In genomic region chr21:46048926-46049889, GRCh38 we compare ENCODE assay signal across 8 cellular contexts. TPM values are rescaled to one million over a fixed set of nuclear protein-coding genes. Genes with fewer than 3 reads are reported as not detected.
DNase-seq lines count a peak whose midpoint lies in the region; ATAC-seq and TF ChIP-seq lines count a peak whose summit lies in the region.
"Had no signal": no experiment of that assay in that cellular context is flagged by ENCODE, and none has a peak within 500 bp of the region (broad histone marks: within the 10 kb centered on the region; RNA-seq: fewer than 3 reads in every experiment).

No MANE protein-coding gene starts in this region.

- TF ChIP-seq CTCF in MCF 10A (IDR thresholded peaks at IDR 0.05; ENCODE audit: unreplicated experiment) (no peak), left lung (IDR thresholded peaks at IDR 0.05) (no peak), transverse colon (IDR thresholded peaks at IDR 0.05) (no peak), chondrocyte (IDR thresholded peaks at IDR 0.05) (no peak)

- DNase-seq in MCF 10A (ENCODE audit: unreplicated experiment) (peak; percentile 97), left lung (peak; percentile 61 to 78), transverse colon (peak; percentile 72), chondrocyte (ENCODE audit: low spot score) (no peak)
- DNase-seq in central memory CD4-positive, alpha-beta T cell, result no peak

- no TSS peak for BruUV-seq in MCF 10A (replicated peaks; lab: Mats Ljungman, UMichigan)

- intact Hi-C loops in MCF 10A (cut with micrococcal nuclease), result no loop called here
- intact Hi-C loops in left lung (cut with DNase I), result no loop called here
- intact Hi-C loops in transverse colon (cut with DNase I; ENCODE audit: low total_unique reads), result no loop called here

- H3K4me1 ChIP-seq in HUES64 (ENCODE audit: insufficient read depth, low read length), result peaks cover 13% of the 10 kb centered on the region
- peaks cover 0 to 4% of the 10 kb centered on the region in 2 donors for H3K4me1 ChIP-seq in left lung
- H3K4me1 ChIP-seq in transverse colon, result peaks cover 0 to 14% (median 3%) of the 10 kb centered on the region in 4 donors

- no peak overlapping the region for H3K4me3 ChIP-seq in HUES64 (ENCODE audit: low read length)
- H3K4me3 ChIP-seq in left lung, result no peak overlapping the region
- no peak overlapping the region for H3K4me3 ChIP-seq in transverse colon

- H3K36me3 Mint-ChIP-seq in MCF 10A (ENCODE audit: insufficient read depth, unreplicated experiment) (no peaks in the 10 kb centered on the region), chondrocyte (ENCODE audit: low read depth) (no peaks in the 10 kb centered on the region)

- H3K27me3 ChIP-seq in HUES64 (ENCODE audit: insufficient read depth, low read length), result no peaks in the 10 kb centered on the region
- peaks cover 0 to 33% of the 10 kb centered on the region in 2 donors for H3K27me3 ChIP-seq in left lung
- no peaks in the 10 kb centered on the region for H3K27me3 ChIP-seq in transverse colon

- H3K9me3 ChIP-seq in HUES64 (ENCODE audit: insufficient read depth, low read depth, low read length) (no peaks in the 10 kb centered on the region), left lung (no peaks in the 10 kb centered on the region), transverse colon (no peaks in the 10 kb centered on the region)

- H3K9me3 Mint-ChIP-seq in MCF 10A (ENCODE audit: unreplicated experiment), result peaks cover 12% of the 10 kb centered on the region
- no peaks in the 10 kb centered on the region for H3K9me3 Mint-ChIP-seq in chondrocyte (ENCODE audit: low read depth)

- no peak for TF ChIP-seq POLR2A in transverse colon (IDR thresholded peaks at IDR 0.05)

- no peak overlapping the region for H3K9ac ChIP-seq in HUES64 (ENCODE audit: low read depth, low read length)

- 57% methylated on average over 25 of the region's 27 CpGs for WGBS in HUES64
- WGBS in transverse colon (ENCODE audit: low coverage in 1 of 2), 2 donors, result 69 to 72% methylated on average over 18 to 27 of the region's 27 CpGs

- H3K27ac Mint-ChIP-seq in MCF 10A (ENCODE audit: low read depth, unreplicated experiment) (no peak overlapping the region), chondrocyte (ENCODE audit: unreplicated experiment) (no peak overlapping the region)

- no peak overlapping the region for H3K4me3 Mint-ChIP-seq in MCF 10A (ENCODE audit: unreplicated experiment)
- no peak overlapping the region for H3K4me3 Mint-ChIP-seq in chondrocyte (ENCODE audit: unreplicated experiment)

- TF ChIP-seq EP300 in transverse colon (IDR thresholded peaks at IDR 0.05; ENCODE audit: low read depth), result no peak

- peak overlapping the region; percentile 55 for H3K27ac ChIP-seq in HUES64 (ENCODE audit: low read depth, low read length)
- H3K27ac ChIP-seq in left lung, result peak overlapping the region; percentile 37 to 53
- H3K27ac ChIP-seq in transverse colon, result peak overlapping the region; percentile 79 to 94 (median 82)

- no peaks in the 10 kb centered on the region for H3K4me1 Mint-ChIP-seq in MCF 10A (ENCODE audit: insufficient read depth, unreplicated experiment)
- H3K4me1 Mint-ChIP-seq in chondrocyte (ENCODE audit: low read depth), result peaks cover 32% of the 10 kb centered on the region

- ATAC-seq in left lung (peak; percentile 87), HG02981 (IDR thresholded peaks at IDR 0.05; ENCODE audit: unreplicated experiment) (no peak)
- ATAC-seq: HCT116 had no signal

- H3K27me3 Mint-ChIP-seq in MCF 10A (ENCODE audit: insufficient read depth, unreplicated experiment), result no peaks in the 10 kb centered on the region
- no peaks in the 10 kb centered on the region for H3K27me3 Mint-ChIP-seq in chondrocyte (ENCODE audit: low read depth)

- H3K36me3 ChIP-seq in HUES64 (ENCODE audit: insufficient read depth, low read length), result no peaks in the 10 kb centered on the region
- no peaks in the 10 kb centered on the region for H3K36me3 ChIP-seq in left lung
- no peaks in the 10 kb centered on the region for H3K36me3 ChIP-seq in transverse colon

- POLR2A ChIA-PET in MCF 10A (lab: Yijun Ruan, JAX), result interaction anchor here (0.7 kb wide), 2 partner anchors 27 to 34 kb away, joined by 3 to 4 read pairs; no protein-coding TSS in a partner anchor

- CTCF ChIA-PET in MCF 10A (lab: Yijun Ruan, JAX), result interaction anchor here (0.6 kb wide), 2 partner anchors 123 to 648 kb away, joined by 3 read pairs; no protein-coding TSS in a partner anchor

- in situ Hi-C loops in transverse colon (cut with MboI; ENCODE audit: low pct_ligation_motif_present in 1 of 4, low pct_unique_long_range_greater_than_20kb in 1 of 4, low sequenced_read_pairs in 3 of 4), result no loop called here

RNA-seq across cellular contexts. Expression of gene COL6A2, which starts 48.7 kb away (rescaled TPM):
- 62.6 TPM for polyA plus RNA-seq in HUES64 (2013, experiment 1 of 2)
- 69.5 TPM for polyA plus RNA-seq in HUES64 (2013, experiment 2 of 2)
- total RNA-seq in MCF 10A (2022) (0.61 and 1.9 TPM in 2 replicates), left lung (100 to 1,000 TPM; 405 to 474 TPM), transverse colon (100 to 1,000 TPM; 172 to 550 (median 346) TPM), chondrocyte (1,314 to 1,671 TPM (median 1,646 TPM) in 3 replicates)

Comparison
In these comparisons a context has a peak if more than half of its experiments do, and no peak if none do; other contexts are left out.
1. DNase-seq: peak in MCF 10A (single experiment), left lung (2 of 2) and transverse colon (single experiment); none in central memory CD4-positive, alpha-beta T cell (single experiment) and chondrocyte (single experiment).
2. RNA of gene COL6A2, which starts 48.7 kb away (total RNA-seq): 1,314 to 1,671 TPM in chondrocyte, 172 to 550 TPM in transverse colon and 405 to 474 TPM in left lung; 0.61 to 1.9 TPM in MCF 10A; every median in the first group is over 10 times any median in the second.
3. Peak in every context shown above with its lines, with median percentiles within 50 percentile points of each other: H3K27ac ChIP-seq.